In the genomic region with DNA sequence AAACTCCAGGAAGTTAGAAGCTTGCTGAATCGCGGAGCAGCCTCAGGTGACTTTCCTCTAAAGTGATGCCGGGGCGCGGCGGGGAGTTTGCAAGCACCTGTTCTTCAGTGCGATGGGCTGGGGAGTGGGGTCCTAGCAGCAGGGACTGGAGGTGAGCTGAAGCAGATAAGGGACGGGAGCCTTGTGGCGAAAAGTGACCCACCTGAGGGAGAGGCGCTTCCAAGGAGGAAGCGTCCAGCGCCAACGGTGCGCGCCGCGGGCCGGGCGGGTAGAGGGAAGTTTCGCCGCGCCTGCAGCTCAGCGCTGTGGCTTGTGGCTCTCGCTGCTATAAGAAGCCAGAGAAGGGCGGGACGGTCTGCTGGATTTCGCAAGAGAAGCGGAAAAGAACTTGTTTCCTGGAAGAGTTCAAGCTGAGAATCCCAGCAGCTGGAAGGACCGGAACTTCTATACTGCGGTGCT, we compare ENCODE assay signal across 8 cellular contexts. TPM values are rescaled to one million over a fixed set of nuclear protein-coding genes. Genes with fewer than 3 reads are reported as not detected.
DNase-seq lines count a peak whose midpoint lies in the region; ATAC-seq, FAIRE-seq and TF ChIP-seq lines count a peak whose summit lies in the region.

A gene (minus strand): TSS at position 305 of the 459 bp plus-strand sequence. CDS start 22,625 bp downstream, outside the sequence.

- no peaks in the 10 kb centered on the region for H3K36me3 Mint-ChIP-seq in nephron progenitor cell (ENCODE audit: low read depth)

- DNase-seq in SW480 (ENCODE audit: low spot score), result peak; percentile 31
- peak; percentile 63 to 92 for DNase-seq in foreskin fibroblast
- peak; percentile 62 for DNase-seq in nephron progenitor cell
- no peak for DNase-seq in GM12892 (ENCODE audit: insufficient read length)

- no peaks in the 10 kb centered on the region for H3K9me3 Mint-ChIP-seq in nephron progenitor cell

- peaks cover 54% of the 10 kb centered on the region for H3K27me3 Mint-ChIP-seq in nephron progenitor cell (ENCODE audit: low read depth, poor library complexity)

- no peak within 1 kb of the TSS for H3K27ac Mint-ChIP-seq in nephron progenitor cell

- peak; percentile 46 for ATAC-seq in GM18498 (IDR thresholded peaks at IDR 0.05; ENCODE audit: unreplicated experiment)
- ATAC-seq in GM19467 (IDR thresholded peaks at IDR 0.05; ENCODE audit: unreplicated experiment), result no peak
- ATAC-seq in GM21529 (IDR thresholded peaks at IDR 0.05; ENCODE audit: unreplicated experiment), result no peak
- ATAC-seq in HG02840 (IDR thresholded peaks at IDR 0.05; ENCODE audit: low FRiP score, unreplicated experiment), result no peak

- TF ChIP-seq POLR2A in GM12892 (IDR thresholded peaks at IDR 0.05; ENCODE audit: low read depth, low read length), result no peak

- H3K4me3 ChIP-seq in foreskin fibroblast (ENCODE audit: low read depth in 1 of 2, low read length in 2 of 2), result peak within 1 kb of the TSS in 1 of 2 donors; percentile 54

- FAIRE-seq in GM12892 (lab: Jason Lieb, UNC), result no peak

- H3K4me3 Mint-ChIP-seq in nephron progenitor cell, result peak within 1 kb of the TSS; percentile 83

- peaks cover 9% of the 10 kb centered on the region for H3K4me1 Mint-ChIP-seq in nephron progenitor cell

- TF ChIP-seq CTCF in foreskin fibroblast (IDR thresholded peaks at IDR 0.05; ENCODE audit: low read depth, low read length) (no peak), nephron progenitor cell (IDR thresholded peaks at IDR 0.05) (no peak)

RNA-seq across cellular contexts. Expression of the gene that starts here (rescaled TPM):
- 0.02 TPM for polyA plus RNA-seq in GM12892 (2012; ENCODE audit: missing spikeins)
